ENCODE assay signal across 1 cellular context in genomic region chr12:52741378-52742195, GRCh38.
TF ChIP-seq lines count a peak whose summit lies in the region.

No MANE protein-coding gene starts in this region.

TF ChIP-seq in HepG2, 621 proteins besides CTCF, POLR2A, EP300 and RAD21 (continued from another document and continues in another):
- TF ChIP-seq HOXD1 (CRISPR knock-in tag; IDR thresholded peaks at IDR 0.05) (no peak), ZNF639 (CRISPR knock-in tag; conservative IDR thresholded peaks at IDR 0.05) (no peak), NCOA1 (CRISPR knock-in tag; IDR thresholded peaks at IDR 0.05) (no peak), TRIM22 (IDR thresholded peaks at IDR 0.05) (no peak), HMGXB4 (CRISPR knock-in tag; IDR thresholded peaks at IDR 0.05; ENCODE audit: borderline replicate concordance in 1 of 2, low read depth in 1 of 2) (no peak), ZBTB4 (CRISPR knock-in tag; IDR thresholded peaks at IDR 0.05; ENCODE audit: borderline replicate concordance) (no peak), RELA (CRISPR knock-in tag; IDR thresholded peaks at IDR 0.05) (no peak), ZNF256 (CRISPR knock-in tag; conservative IDR thresholded peaks at IDR 0.05) (0 out of 2 replicates have a peak, but pooled peaks have one; percentile 48), ZC3H4 (CRISPR knock-in tag; IDR thresholded peaks at IDR 0.05; ENCODE audit: borderline replicate concordance) (no peak), MTA1 (CRISPR knock-in tag; IDR thresholded peaks at IDR 0.05; ENCODE audit: borderline replicate concordance) (no peak), SIX1 (CRISPR knock-in tag; IDR thresholded peaks at IDR 0.05; ENCODE audit: borderline replicate concordance) (no peak), NCOR1 (IDR thresholded peaks at IDR 0.05; ENCODE audit: borderline replicate concordance, low read length) (no peak), TFDP2 (CRISPR knock-in tag; IDR thresholded peaks at IDR 0.05) (no peak), ZNF766 (CRISPR knock-in tag; IDR thresholded peaks at IDR 0.05; ENCODE audit: borderline replicate concordance) (peak; percentile 35; the same call in 1 of the 2 replicates), FOSL2 (CRISPR knock-in tag; IDR thresholded peaks at IDR 0.05) (no peak), THAP7 (CRISPR knock-in tag; IDR thresholded peaks at IDR 0.05) (no peak), CBX5 (CRISPR knock-in tag; IDR thresholded peaks at IDR 0.05; ENCODE audit: borderline replicate concordance) (no peak), STAT6 (CRISPR knock-in tag; IDR thresholded peaks at IDR 0.05; ENCODE audit: borderline replicate concordance) (no peak), ONECUT2 (CRISPR knock-in tag; IDR thresholded peaks at IDR 0.05) (no peak), KMT2B (CRISPR knock-in tag; IDR thresholded peaks at IDR 0.05) (0 out of 2 replicates have a peak, but pooled peaks have one; percentile 34), ZNF589 (CRISPR knock-in tag; conservative IDR thresholded peaks at IDR 0.05) (no peak), TBP (CRISPR knock-in tag; IDR thresholded peaks at IDR 0.05) (no peak), TCF12 (IDR thresholded peaks at IDR 0.05) (no peak), TCF12 (CRISPR knock-in tag; IDR thresholded peaks at IDR 0.05) (no peak), TP53 (CRISPR knock-in tag; conservative IDR thresholded peaks at IDR 0.05) (no peak), ZNF543 (CRISPR knock-in tag; IDR thresholded peaks at IDR 0.05) (no peak), HOXA9 (CRISPR knock-in tag; IDR thresholded peaks at IDR 0.05; ENCODE audit: borderline replicate concordance) (no peak), U2AF1 (optimal IDR thresholded peaks at IDR 0.05; ENCODE audit: low read depth, low read length) (no peak), ZBTB7A (CRISPR knock-in tag; IDR thresholded peaks at IDR 0.05) (no peak), YY1 (IDR thresholded peaks at IDR 0.05; ENCODE audit: insufficient read depth, insufficient replicate concordance, low read depth, low read length) (no peak), ZNF800 (CRISPR knock-in tag; IDR thresholded peaks at IDR 0.05) (no peak), ZSCAN31 (CRISPR knock-in tag; IDR thresholded peaks at IDR 0.05; ENCODE audit: low read depth) (0 out of 2 replicates have a peak, but pooled peaks have one; percentile 31), NRL (CRISPR knock-in tag; IDR thresholded peaks at IDR 0.05; ENCODE audit: borderline replicate concordance) (no peak), ARID3A (IDR thresholded peaks at IDR 0.05; ENCODE audit: low read depth, low read length) (no peak), ZBED4 (CRISPR knock-in tag; IDR thresholded peaks at IDR 0.05; ENCODE audit: borderline replicate concordance) (no peak; the same call in 1 of the 2 replicates), ZNF790 (CRISPR knock-in tag; IDR thresholded peaks at IDR 0.05; ENCODE audit: borderline replicate concordance) (no peak)
